22 cellular contexts compared by ENCODE assay signal in the genomic region with DNA sequence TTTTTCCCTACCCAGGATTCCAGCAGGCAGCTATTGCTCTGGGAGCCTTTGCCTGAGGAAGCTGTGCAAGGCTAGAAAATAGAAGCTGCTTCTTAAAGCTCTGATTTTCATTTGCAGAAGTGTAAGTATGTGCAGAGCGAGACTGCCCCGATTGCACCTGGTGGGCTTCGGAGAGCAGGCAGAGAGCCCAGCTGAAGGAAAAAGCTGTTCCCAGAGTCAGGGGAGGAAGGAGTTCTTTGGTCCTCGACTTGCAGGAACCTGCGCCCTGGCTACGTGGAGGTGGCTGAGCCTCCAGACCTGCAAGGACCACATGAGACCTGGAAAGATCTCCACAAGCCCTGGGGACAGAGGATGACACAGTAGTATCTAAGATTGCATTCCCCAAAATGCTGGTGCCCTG.
DNase-seq lines count a peak whose midpoint lies in the region; ATAC-seq, FAIRE-seq and TF ChIP-seq lines count a peak whose summit lies in the region.
"Had no signal": no experiment of that assay in that cellular context is flagged by ENCODE, and none has a peak within 500 bp of the region (broad histone marks: within the 10 kb centered on the region; RNA-seq: fewer than 3 reads in every experiment).

No MANE protein-coding gene starts in this region.

- H4K20me1 ChIP-seq in GM23338 (replicated peaks; ENCODE audit: insufficient read depth) (no peaks in the 10 kb centered on the region), H1 (replicated peaks in 1 of 2; ENCODE audit: control insufficient read depth in 1 of 2, insufficient read depth in 2 of 2, low read length in 2 of 2) (no peaks in the 10 kb centered on the region)
- H4K20me1 ChIP-seq: BLaER1 treated with 17β-estradiol and CSF1 and Interleukin-3, amounts not matched to agents 10 nM and 100 nM had no signal

- no peak overlapping the region for H3K14ac ChIP-seq in H1 (ENCODE audit: insufficient read length)

- DNase-seq in GM23338 (ENCODE audit: low spot score) (peak; percentile 47), H1 (ENCODE audit: low read depth in 1 of 2, low spot score in 2 of 2) (no peak), nephron progenitor cell (no peak), retina (peak; percentile 9), transverse colon (no peak), natural killer cell (no peak)
- DNase-seq: 8988T; ACHN; AML-193; BE2C; CD4-positive, alpha-beta T cell; CD8-positive, alpha-beta memory T cell; DMS53; DMS79 treated with DMSO at 0.1 percent for 48 hours had no signal

- H2BK15ac ChIP-seq in H1 (ENCODE audit: low read length): no peak overlapping the region

- H3K27me3 ChIP-seq in GM23338 (ENCODE audit: insufficient read depth): peaks cover 17% of the 10 kb centered on the region
- H3K27me3 ChIP-seq in H1 (replicated peaks in 1 of 4; ENCODE audit: control insufficient read depth in 3 of 4, extremely low read depth in 1 of 4, insufficient read depth in 3 of 4, low read length in 3 of 4): peaks cover 0 to 14% (median 12%) of the 10 kb centered on the region in 4 experiments; a peak in 4 of 7 replicates
- H3K27me3 ChIP-seq in transverse colon: no peaks in the 10 kb centered on the region
- H3K27me3 ChIP-seq: BLaER1 treated with 17β-estradiol and CSF1 and Interleukin-3, amounts not matched to agents 10 nM and 100 nM had no signal

- no peak overlapping the region for H3K56ac ChIP-seq in H1 (replicated peaks; ENCODE audit: insufficient read length, low read depth, low read length)

- POLR2A ChIA-PET in H1 (lab: Charles Lee; ENCODE audit: partially characterized antibody): no interaction called here

- H2BK5ac ChIP-seq in H1 (ENCODE audit: low read depth, low read length): peak overlapping the region; percentile 49; the same call in 1 of the 2 replicates

- no peak for TF ChIP-seq EP300 in H1 (IDR thresholded peaks at IDR 0.05; ENCODE audit: borderline replicate concordance in 1 of 2, low read depth in 2 of 2, low read length in 2 of 2)
- TF ChIP-seq EP300 in transverse colon (IDR thresholded peaks at IDR 0.05; ENCODE audit: low read depth): no peak

- peaks cover 45% of the 10 kb centered on the region for H3K4me1 Mint-ChIP-seq in GM23338
- H3K4me1 Mint-ChIP-seq in nephron progenitor cell: peaks cover 76% of the 10 kb centered on the region
- no peaks in the 10 kb centered on the region for H3K4me1 Mint-ChIP-seq in natural killer cell
- H3K4me1 Mint-ChIP-seq: CD14-positive monocyte; CD8-positive, alpha-beta memory T cell had no signal

- H3K23ac ChIP-seq in H1 (ENCODE audit: insufficient read length): no peak overlapping the region

- H3K36me3 ChIP-seq in GM23338 (ENCODE audit: insufficient read depth) (no peaks in the 10 kb centered on the region), H1 (ENCODE audit: control insufficient read depth in 2 of 4, insufficient read depth in 4 of 4, low read length in 3 of 4) (no peaks in the 10 kb centered on the region), transverse colon (no peaks in the 10 kb centered on the region)
- H3K36me3 ChIP-seq: BE2C; BLaER1 treated with 17β-estradiol and CSF1 and Interleukin-3, amounts not matched to agents 10 nM and 100 nM; HAP-1 had no signal

- H3K27me3 Mint-ChIP-seq in GM23338 (ENCODE audit: insufficient read depth, low read depth, poor library complexity) (peaks cover 20% of the 10 kb centered on the region), nephron progenitor cell (ENCODE audit: low read depth, poor library complexity) (peaks cover 5% of the 10 kb centered on the region), natural killer cell (ENCODE audit: low read depth in 2 of 2) (no peaks in the 10 kb centered on the region)
- H3K27me3 Mint-ChIP-seq: CD8-positive, alpha-beta memory T cell had no signal

- no peak for TF ChIP-seq CTCF in GM23338 (conservative IDR thresholded peaks at IDR 0.05; ENCODE audit: low read depth in 2 of 2)
- no peak for TF ChIP-seq CTCF in H1 (IDR thresholded peaks at IDR 0.05; ENCODE audit: control extremely low read depth in 1 of 3, insufficient read depth in 1 of 3, low read depth in 1 of 3, low read length in 3 of 3)
- no peak for TF ChIP-seq CTCF in nephron progenitor cell (IDR thresholded peaks at IDR 0.05)
- TF ChIP-seq CTCF in transverse colon (IDR thresholded peaks at IDR 0.05): no peak
- TF ChIP-seq CTCF in natural killer cell (IDR thresholded peaks at IDR 0.05): no peak

- no peak overlapping the region for H3K4me2 ChIP-seq in GM23338
- H3K4me2 ChIP-seq in H1 (ENCODE audit: insufficient read depth in 1 of 2, low read depth in 2 of 2, low read length in 2 of 2): no peak overlapping the region
- H3K4me2 ChIP-seq: A549; BLaER1 treated with 17β-estradiol and CSF1 and Interleukin-3, amounts not matched to agents 10 nM and 100 nM had no signal

- no peak overlapping the region for H4K8ac ChIP-seq in H1 (ENCODE audit: extremely low read depth, insufficient read depth, low read length)

- no peaks in the 10 kb centered on the region for H3F3A ChIP-seq in GM23338 (replicated peaks; ENCODE audit: low read depth)

- H2AFZ ChIP-seq in GM23338: peak overlapping the region; percentile 83
- no peak overlapping the region; the same call in 1 of the 2 replicates for H2AFZ ChIP-seq in H1 (ENCODE audit: low read length)

- H2BK120ac ChIP-seq in H1 (replicated peaks; ENCODE audit: low read depth, low read length): peak overlapping the region; percentile 50

- no peak overlapping the region for H3K4me3 Mint-ChIP-seq in GM23338
- H3K4me3 Mint-ChIP-seq in nephron progenitor cell: no peak overlapping the region
- no peak overlapping the region for H3K4me3 Mint-ChIP-seq in natural killer cell
- H3K4me3 Mint-ChIP-seq: CD14-positive monocyte; CD4-positive, alpha-beta T cell; CD8-positive, alpha-beta memory T cell had no signal

- H3K23me2 ChIP-seq in H1 (ENCODE audit: low read depth, low read length): no peaks in the 10 kb centered on the region

- TF ChIP-seq POLR2A in H1 (IDR thresholded peaks at IDR 0.05; ENCODE audit: control extremely low read depth in 1 of 2, low read depth in 2 of 2, low read length in 2 of 2) (no peak), transverse colon (IDR thresholded peaks at IDR 0.05) (no peak)

- WGBS in H1 (ENCODE audit: extremely low coverage in 1 of 2, insufficient coverage in 1 of 2, insufficient read length in 1 of 2, insufficient replicate concordance in 2 of 2, low coverage in 1 of 2, low lambda C conversion rate in 2 of 2, missing lambda C conversion rate in 1 of 2), 2 experiments: 84% methylated on average over 6 of the region's 6 CpGs; no CpG with 5 or more reads in 1 of the 2 experiments
- WGBS in transverse colon (ENCODE audit: low coverage in 1 of 2), 2 donors: 78 to 93% methylated on average over 5 to 6 of the region's 6 CpGs

- H3K4me1 ChIP-seq in GM23338 (ENCODE audit: insufficient read depth) (peaks cover 27% of the 10 kb centered on the region), H1 (replicated peaks in 1 of 4; ENCODE audit: control insufficient read depth in 3 of 4, insufficient read depth in 4 of 4, low read length in 3 of 4) (peaks cover 0 to 9% (median 7%) of the 10 kb centered on the region in 4 experiments; a peak in 5 of 7 replicates), transverse colon (no peaks in the 10 kb centered on the region)
- H3K4me1 ChIP-seq: A549, BE2C, HAP-1 had no signal

- no peak overlapping the region for H2AK5ac ChIP-seq in H1 (ENCODE audit: low read depth, low read length)

- H3K9me2 ChIP-seq in GM23338 (ENCODE audit: insufficient read depth): no peaks in the 10 kb centered on the region

- in situ Hi-C loops in transverse colon (cut with MboI; ENCODE audit: low pct_ligation_motif_present in 1 of 4, low pct_unique_long_range_greater_than_20kb in 1 of 4, low sequenced_read_pairs in 3 of 4): no loop called here

- ATAC-seq in GM23338 (peak; percentile 65), HG02885 (IDR thresholded peaks at IDR 0.05; ENCODE audit: poor library complexity, unreplicated experiment) (no peak), natural killer cell (no peak)
- ATAC-seq: A549 had no signal

- no peak overlapping the region for H3K9ac ChIP-seq in H1 (replicated peaks in 1 of 4; ENCODE audit: extremely low read depth in 1 of 4, low read depth in 3 of 4, low read length in 3 of 4)
- H3K9ac ChIP-seq: BLaER1 treated with 17β-estradiol and CSF1 and Interleukin-3, amounts not matched to agents 10 nM and 100 nM had no signal

- CTCF ChIA-PET in H1 (lab: Charles Lee; ENCODE audit: partially characterized antibody): interaction anchor here (1.0 to 1.7 kb wide), 3 partner anchors 19 to 182 kb away, joined by 3 to 5 read pairs (median 3); no protein-coding TSS in a partner anchor

- peak overlapping the region; percentile 25 for H4K91ac ChIP-seq in H1 (replicated peaks; ENCODE audit: insufficient read length, low read length)

- no peak overlapping the region for H4K5ac ChIP-seq in H1 (ENCODE audit: insufficient read length, low read depth, low read length)

- FAIRE-seq in H1 (lab: Jason Lieb, UNC): no peak
- FAIRE-seq: A549, D721Med, G401.6, GM12892 had no signal

- H2BK20ac ChIP-seq in H1 (ENCODE audit: low read length): peak overlapping the region; percentile 40; the same call in 1 of the 2 replicates

- H3K9me3 Mint-ChIP-seq in GM23338 (no peaks in the 10 kb centered on the region), nephron progenitor cell (no peaks in the 10 kb centered on the region), natural killer cell (no peaks in the 10 kb centered on the region)
- H3K9me3 Mint-ChIP-seq: CD4-positive, alpha-beta T cell; CD8-positive, alpha-beta memory T cell had no signal

- H3K9me3 ChIP-seq in H1 (ENCODE audit: insufficient read depth in 2 of 2, low read depth in 1 of 2, low read length in 1 of 2) (no peaks in the 10 kb centered on the region), transverse colon (no peaks in the 10 kb centered on the region)
- H3K9me3 ChIP-seq: A549; BE2C; BLaER1 treated with 17β-estradiol and CSF1 and Interleukin-3, amounts not matched to agents 10 nM and 100 nM; HAP-1 had no signal

- H3K4me3 ChIP-seq in GM23338 (no peak overlapping the region), H1 (ENCODE audit: extremely low read depth in 1 of 4, insufficient read depth in 2 of 4, low read depth in 3 of 4, low read length in 4 of 4) (no peak overlapping the region), transverse colon (no peak overlapping the region)
- H3K4me3 ChIP-seq: A549; BLaER1 treated with 17β-estradiol and CSF1 and Interleukin-3, amounts not matched to agents 10 nM and 100 nM; HAP-1 had no signal

- peak overlapping the region; percentile 95 for H2BK12ac ChIP-seq in H1 (ENCODE audit: low read depth, low read length)

- no peak overlapping the region for H3K27ac ChIP-seq in GM23338 (ENCODE audit: low read depth)
- no peak overlapping the region for H3K27ac ChIP-seq in H1 (ENCODE audit: low read depth, low read length)
- H3K27ac ChIP-seq in transverse colon: no peak overlapping the region
- H3K27ac ChIP-seq: A549; BLaER1 treated with 17β-estradiol and CSF1 and Interleukin-3, amounts not matched to agents 10 nM and 100 nM had no signal

- H3K27ac Mint-ChIP-seq in GM23338 (no peak overlapping the region), nephron progenitor cell (peak overlapping the region; percentile 54), natural killer cell (no peak overlapping the region)
- H3K27ac Mint-ChIP-seq: CD14-positive monocyte; CD4-positive, alpha-beta T cell; CD8-positive, alpha-beta memory T cell had no signal

- no peaks in the 10 kb centered on the region for H3K79me2 ChIP-seq in GM23338 (replicated peaks; ENCODE audit: insufficient read depth)
- H3K79me2 ChIP-seq in H1 (ENCODE audit: control insufficient read depth in 1 of 2, insufficient read depth in 2 of 2, low read length in 2 of 2): no peaks in the 10 kb centered on the region

- intact Hi-C loops in transverse colon (cut with DNase I; ENCODE audit: low total_unique reads): no loop called here
- intact Hi-C loops in natural killer cell (cut with micrococcal nuclease): no loop called here

- no peak overlapping the region for H3K4ac ChIP-seq in H1 (replicated peaks; ENCODE audit: insufficient read length, low read depth, low read length)

- H3K36me3 Mint-ChIP-seq in GM23338 (ENCODE audit: low read depth): no peaks in the 10 kb centered on the region; the same call in 2 of the 3 replicates
- H3K36me3 Mint-ChIP-seq in nephron progenitor cell (ENCODE audit: low read depth): no peaks in the 10 kb centered on the region
- no peaks in the 10 kb centered on the region for H3K36me3 Mint-ChIP-seq in natural killer cell
- H3K36me3 Mint-ChIP-seq: CD14-positive monocyte; CD8-positive, alpha-beta memory T cell had no signal

- no peaks in the 10 kb centered on the region for H3K79me1 ChIP-seq in H1 (ENCODE audit: low read depth, low read length)

- TF ChIP-seq RAD21 in H1 (IDR thresholded peaks at IDR 0.05 in 1 of 2, conservative IDR thresholded peaks at IDR 0.05 in 1 of 2; ENCODE audit: low read depth in 2 of 2, low read length in 2 of 2): peak; percentile 23 to 25; a peak in 2 of 4 replicates

- peak overlapping the region; percentile 15; the same call in 1 of the 2 replicates for H3K18ac ChIP-seq in H1 (ENCODE audit: extremely low read depth, low read length)

Comparison
In these comparisons a context has a peak if more than half of its experiments do, and no peak if none do; other contexts are left out.
1. DNase-seq: peak in GM23338 (single experiment) and retina (single experiment); none in H1 (0 of 2), nephron progenitor cell (single experiment), transverse colon (single experiment) and natural killer cell (single experiment).